22 cellular contexts compared by ENCODE assay signal in the genomic region with DNA sequence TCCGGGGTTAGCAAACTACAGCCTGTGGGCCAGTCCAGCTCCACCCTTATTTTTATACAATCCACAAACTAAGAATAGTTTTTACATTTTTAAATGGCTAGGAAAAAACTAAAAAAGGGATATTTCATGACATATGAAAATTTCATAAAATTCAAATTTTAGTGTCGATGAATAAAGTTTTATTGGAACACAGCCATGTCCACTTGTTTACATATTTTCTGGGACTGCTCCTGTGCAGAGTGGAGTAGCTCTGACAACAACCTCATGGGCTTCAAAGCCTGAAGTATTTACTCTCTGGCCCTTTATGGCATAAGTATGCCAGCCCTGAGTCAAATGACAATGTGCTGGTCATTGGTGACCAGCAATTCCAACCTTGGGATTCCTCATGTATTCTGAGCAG. TPM values are rescaled to one million over a fixed set of nuclear protein-coding genes. Genes with fewer than 3 reads are reported as not detected.
DNase-seq lines count a peak whose midpoint lies in the region; ATAC-seq, FAIRE-seq and TF ChIP-seq lines count a peak whose summit lies in the region.
"Had no signal": no experiment of that assay in that cellular context is flagged by ENCODE, and none has a peak within 500 bp of the region (broad histone marks: within the 10 kb centered on the region; RNA-seq: fewer than 3 reads in every experiment).

No MANE protein-coding gene starts in this region.

- 2% methylated on average over 2 of the region's 2 CpGs for WGBS in HepG2 (ENCODE audit: low lambda C conversion rate)
- WGBS in right lobe of liver (ENCODE audit: insufficient coverage, low coverage, low lambda C conversion rate, missing lambda C conversion rate), result 57% methylated on average over 2 of the region's 2 CpGs
- WGBS in esophagus muscularis mucosa, result 79% methylated on average over 2 of the region's 2 CpGs

- H3K36me3 ChIP-seq in HepG2 (replicated peaks in 1 of 2; ENCODE audit: control insufficient read depth in 1 of 2, insufficient read depth in 2 of 2, low read length in 2 of 2), result no peaks in the 10 kb centered on the region
- no peaks in the 10 kb centered on the region for H3K36me3 ChIP-seq in right lobe of liver
- H3K36me3 ChIP-seq in esophagus muscularis mucosa, result no peaks in the 10 kb centered on the region
- no peaks in the 10 kb centered on the region for H3K36me3 ChIP-seq in neural progenitor cell
- H3K36me3 ChIP-seq in A673 (ENCODE audit: insufficient read depth, low read length, poor library complexity, severe bottlenecking), result no peaks in the 10 kb centered on the region

- TF ChIP-seq CTCF in HepG2 (CRISPR knock-in tag; IDR thresholded peaks at IDR 0.05) (no peak), right lobe of liver (IDR thresholded peaks at IDR 0.05) (no peak), esophagus muscularis mucosa (IDR thresholded peaks at IDR 0.05) (no peak), neural progenitor cell (IDR thresholded peaks at IDR 0.05) (no peak), A673 (conservative IDR thresholded peaks at IDR 0.05; ENCODE audit: low read depth, low read length) (no peak), CD14-positive monocyte (IDR thresholded peaks at IDR 0.05) (no peak)

- in situ Hi-C loops in HepG2 (cut with HindIII; ENCODE audit: extremely low pct_ligation_motif_present, low pct_unique_long_range_greater_than_20kb), result no loop called here

- H3K4me3 ChIP-seq in HepG2 (replicated peaks in 1 of 3; ENCODE audit: insufficient read depth in 1 of 3, low read depth in 2 of 3, low read length in 3 of 3) (no peak overlapping the region), right lobe of liver (no peak overlapping the region), esophagus muscularis mucosa (no peak overlapping the region), neural progenitor cell (no peak overlapping the region), A673 (ENCODE audit: low read depth, low read length, poor library complexity, severe bottlenecking) (no peak overlapping the region)

- no peaks in the 10 kb centered on the region for H3K79me2 ChIP-seq in HepG2 (ENCODE audit: insufficient read depth, low read length)
- H3K79me2 ChIP-seq in neural progenitor cell (ENCODE audit: low read depth), result no peaks in the 10 kb centered on the region

- H2AFZ ChIP-seq in HepG2 (ENCODE audit: low read length) (no peak overlapping the region), neural progenitor cell (replicated peaks) (no peak overlapping the region)

- no peak for TF ChIP-seq POLR2A in HepG2 (IDR thresholded peaks at IDR 0.05; ENCODE audit: insufficient read depth in 1 of 2, low read depth in 2 of 2, low read length in 2 of 2)
- no peak for TF ChIP-seq POLR2A in right lobe of liver (IDR thresholded peaks at IDR 0.05)
- no peak for TF ChIP-seq POLR2A in esophagus muscularis mucosa (IDR thresholded peaks at IDR 0.05; ENCODE audit: low read depth)

- POLR2A ChIA-PET in HepG2 (lab: Yijun Ruan, JAX) (no interaction called here), A673 (lab: Charles Lee; ENCODE audit: low non-redundant PET) (no interaction called here)

- H3K27me3 Mint-ChIP-seq in neural progenitor cell (ENCODE audit: insufficient read depth, low read depth), result peaks cover 4% of the 10 kb centered on the region
- H3K27me3 Mint-ChIP-seq in CD14-positive monocyte (ENCODE audit: low read depth in 3 of 3), result peaks cover 7 to 14% (median 10%) of the 10 kb centered on the region in 3 donors

- DNase-seq in HepG2 (ENCODE audit: low spot score) (no peak), right lobe of liver (no peak), esophagus muscularis mucosa (ENCODE audit: extremely low spot score) (no peak), neural progenitor cell (ENCODE audit: low spot score) (no peak), A673 (ENCODE audit: low spot score) (no peak), NCI-H1417 treated with DMSO at 0.1 percent for 48 hours (lab: John Stamatoyannopoulos, UW) (no peak), CD14-positive monocyte (ENCODE audit: low spot score) (no peak)
- DNase-seq in stimulated activated CD4-positive, alpha-beta T cell treated with anti-CD3 and anti-CD28 coated beads, Interleukin-4, amount 100 ng/mL, for 1 hour, result no peak
- DNase-seq: activated CD4-positive, alpha-beta T cell treated with anti-CD3 and anti-CD28 coated beads, Interleukin-2, amount 50 U/mL, for 4 hours; activated gamma-delta T cell treated with Interleukin-2 at 50 U/mL for 16 hours; central memory CD4-positive, alpha-beta T cell; H9; midbrain; NCI-H187 treated with DMSO at 0.1 percent for 48 hours; NCI-H345; substantia nigra had no signal

- H3K9ac ChIP-seq in HepG2 (ENCODE audit: insufficient read depth, low read depth, low read length) (no peak overlapping the region), neural progenitor cell (no peak overlapping the region)

- H3K36me3 Mint-ChIP-seq in neural progenitor cell (peaks cover 29% of the 10 kb centered on the region), CD14-positive monocyte (peaks cover 0 to 2% of the 10 kb centered on the region in 2 donors)

- H3K27ac Mint-ChIP-seq in neural progenitor cell (peak overlapping the region; percentile 84), CD14-positive monocyte (no peak overlapping the region)
- H3K27ac Mint-ChIP-seq: H9 had no signal

- no TSS peak for BruUV-seq in HepG2 (replicated peaks; lab: Mats Ljungman, UMichigan)
- BruUV-seq in A673 (replicated peaks; lab: Mats Ljungman, UMichigan), result no TSS peak

- H3K9me3 ChIP-seq in HepG2 (ENCODE audit: low read length) (no peaks in the 10 kb centered on the region), right lobe of liver (no peaks in the 10 kb centered on the region), esophagus muscularis mucosa (no peaks in the 10 kb centered on the region), neural progenitor cell (ENCODE audit: low read depth) (no peaks in the 10 kb centered on the region), A673 (ENCODE audit: low read depth, low read length, poor library complexity, severe bottlenecking) (no peaks in the 10 kb centered on the region)

- no peak for FAIRE-seq in HepG2 (lab: Jason Lieb, UNC)

- H3K4me1 Mint-ChIP-seq in neural progenitor cell, result peaks cover 37% of the 10 kb centered on the region
- H3K4me1 Mint-ChIP-seq in CD14-positive monocyte, result peaks cover 20% of the 10 kb centered on the region

- H4K20me1 ChIP-seq in HepG2 (ENCODE audit: insufficient read depth, low read length), result no peaks in the 10 kb centered on the region
- no peaks in the 10 kb centered on the region for H4K20me1 ChIP-seq in neural progenitor cell (ENCODE audit: low read depth)

- ATAC-seq in HepG2, result no peak
- no peak for ATAC-seq in right lobe of liver

- H3K27ac ChIP-seq in HepG2 (ENCODE audit: extremely low read length, insufficient read depth, low read length) (no peak overlapping the region), right lobe of liver (no peak overlapping the region), esophagus muscularis mucosa (replicated peaks in 1 of 4) (peak overlapping the region in 3 of 4 donors; percentile 61 to 73 (median 66)), neural progenitor cell (no peak overlapping the region), A673 (ENCODE audit: low read depth, low read length, poor library complexity, severe bottlenecking) (no peak overlapping the region)

- H3K27me3 ChIP-seq in HepG2 (ENCODE audit: control insufficient read depth in 1 of 2, insufficient read depth in 2 of 2, low read length in 2 of 2), result peaks cover 2 to 47% of the 10 kb centered on the region in 2 experiments; a peak in 4 of 5 replicates
- H3K27me3 ChIP-seq in right lobe of liver, result no peaks in the 10 kb centered on the region
- H3K27me3 ChIP-seq in esophagus muscularis mucosa, result no peaks in the 10 kb centered on the region
- no peaks in the 10 kb centered on the region for H3K27me3 ChIP-seq in neural progenitor cell
- H3K27me3 ChIP-seq in A673 (replicated peaks; ENCODE audit: insufficient read depth, low read depth, low read length, poor library complexity), result no peaks in the 10 kb centered on the region

- peaks cover 7% of the 10 kb centered on the region for H3F3A ChIP-seq in neural progenitor cell (ENCODE audit: low read depth)

- H3K9me3 Mint-ChIP-seq in neural progenitor cell, result peaks cover 2% of the 10 kb centered on the region
- peaks cover 0 to under 1% (median 0%) of the 10 kb centered on the region in 7 donors for H3K9me3 Mint-ChIP-seq in CD14-positive monocyte
- H3K9me3 Mint-ChIP-seq: H9; T-helper 2 cell treated with Interferon-gamma antibody and Interleukin-4, amounts not matched to agents 5 μg/mL and 100 μg/mL, for 36 hours had no signal

- no peak overlapping the region for H3K4me2 ChIP-seq in HepG2 (ENCODE audit: low read depth, low read length)
- H3K4me2 ChIP-seq in neural progenitor cell, result peak overlapping the region; percentile 45

- H3K4me1 ChIP-seq in HepG2 (ENCODE audit: insufficient read depth, low read length) (peaks cover 32% of the 10 kb centered on the region), right lobe of liver (no peaks in the 10 kb centered on the region), esophagus muscularis mucosa (peaks cover 38 to 60% (median 54%) of the 10 kb centered on the region in 4 donors), neural progenitor cell (peaks cover 12% of the 10 kb centered on the region), A673 (ENCODE audit: insufficient read depth, low read length, poor library complexity, severe bottlenecking) (peaks cover 7% of the 10 kb centered on the region)

- H3K4me3 Mint-ChIP-seq in neural progenitor cell, result no peak overlapping the region
- no peak overlapping the region for H3K4me3 Mint-ChIP-seq in CD14-positive monocyte
- H3K4me3 Mint-ChIP-seq: H9; T-helper 2 cell treated with Interferon-gamma antibody and Interleukin-4, amounts not matched to agents 5 μg/mL and 100 μg/mL, for 36 hours had no signal

- TF ChIP-seq EP300 in HepG2 (IDR thresholded peaks at IDR 0.05; ENCODE audit: low read depth in 2 of 2, low read length in 2 of 2) (no peak), HepG2 (CRISPR knock-in tag; IDR thresholded peaks at IDR 0.05; ENCODE audit: borderline replicate concordance) (no peak), esophagus muscularis mucosa (IDR thresholded peaks at IDR 0.05) (no peak)

- no peak for TF ChIP-seq RAD21 in HepG2 (CRISPR knock-in tag; IDR thresholded peaks at IDR 0.05)

- CTCF ChIA-PET in HepG2 (lab: Yijun Ruan, JAX; ENCODE audit: low intra/inter-chr PET ratio, low total read pairs) (no interaction called here), A673 (lab: Charles Lee) (interaction anchor here (0.5 kb wide), 1 partner anchor 187 kb away, joined by 3 read pairs; no protein-coding TSS in a partner anchor)

- intact Hi-C loops in HepG2 (cut with micrococcal nuclease; ENCODE audit: unreplicated experiment) (no loop called here), right lobe of liver (cut with DNase I) (no loop called here), esophagus muscularis mucosa (cut with DNase I) (no loop called here), A673 (cut with micrococcal nuclease; ENCODE audit: unreplicated experiment) (no loop called here), CD14-positive monocyte (cut with micrococcal nuclease) (no loop called here)

RNA-seq across cellular contexts. Expression of a gene that starts 17.2 kb away (rescaled TPM):
- total RNA-seq in HepG2 (2016; rRNA removed; fragmentation: Illumina TruSeq; extraction: Trizol), result not detected in 2 replicates
- not detected in 2 replicates for total RNA-seq in HepG2 (2016; cell fraction: cytosol; rRNA removed; fragmentation: Illumina TruSeq; extraction: Trizol; ENCODE audit: low read depth)
- total RNA-seq in HepG2 (2016; cell fraction: insoluble cytoplasmic fraction; rRNA removed; fragmentation: Illumina TruSeq; extraction: Trizol), result not detected in 2 replicates
- total RNA-seq in HepG2 (2016; cell fraction: membrane; rRNA removed; fragmentation: Illumina TruSeq; extraction: Trizol), result not detected in 2 replicates
- total RNA-seq in HepG2 (2016; cell fraction: nucleus; rRNA removed; fragmentation: Illumina TruSeq; extraction: Trizol), result not detected in 2 replicates
- polyA plus RNA-seq in HepG2 (2011; rRNA removed), result 0.03 TPM in 1 of 2 replicates, not detected in the other
- polyA plus RNA-seq in HepG2 (2011; cell fraction: cytosol; rRNA removed), result 0.03 TPM in 1 of 2 replicates, not detected in the other
- 0.08 TPM in 1 of 2 replicates, not detected in the other for polyA plus RNA-seq in HepG2 (2011; cell fraction: nucleus; rRNA removed)
- polyA plus RNA-seq in HepG2 (2012), result not detected in 2 replicates
- not detected in 2 replicates for polyA plus RNA-seq in HepG2 (2016; cell fraction: cytosol; fragmentation: Illumina TruSeq; extraction: Trizol; ENCODE audit: low read depth)
- polyA plus RNA-seq in HepG2 (2016; cell fraction: insoluble cytoplasmic fraction; fragmentation: Illumina TruSeq; extraction: Trizol; ENCODE audit: low read depth), result not detected in 2 replicates
- polyA plus RNA-seq in HepG2 (2016; cell fraction: membrane; fragmentation: Illumina TruSeq; extraction: Trizol; ENCODE audit: low read depth), result not detected in 2 replicates
- not detected in 2 replicates for polyA plus RNA-seq in HepG2 (2016; cell fraction: nucleus; fragmentation: Illumina TruSeq; extraction: Trizol; ENCODE audit: insufficient read depth, low read depth)
- polyA minus RNA-seq in HepG2 (2011; rRNA and poly(A)+ RNA removed; ENCODE audit: low replicate concordance), result not detected in 2 replicates
- not detected in 2 replicates for polyA minus RNA-seq in HepG2 (2011; cell fraction: cytosol; rRNA and poly(A)+ RNA removed)
- not detected in 2 replicates for polyA minus RNA-seq in HepG2 (2011; cell fraction: nucleus; rRNA and poly(A)+ RNA removed)
- total RNA-seq in right lobe of liver, result 1 to 10 TPM in 2 of 6 experiments, under 1 TPM in 4; 0.25 to 1.5 (median 0.39) TPM
- 10 to 100 TPM in 1 of 4 donors, 1 to 10 TPM in 3; 5.8 to 15.8 (median 7.9) TPM for total RNA-seq in esophagus muscularis mucosa
- 1.1 and 1.5 TPM in 2 replicates for total RNA-seq in neural progenitor cell (ENCODE audit: low replicate concordance)
- total RNA-seq in A673 (2021), result not detected in 2 replicates
- polyA plus RNA-seq in CD14-positive monocyte, result under 1 TPM; 0.11 to 0.15 TPM
- total RNA-seq: Daoy had no signal

RNA-seq across cellular contexts. Expression of a gene that starts 24.4 kb away (rescaled TPM):
- 0.45 and 0.46 TPM in 2 replicates for total RNA-seq in HepG2 (2016; rRNA removed; fragmentation: Illumina TruSeq; extraction: Trizol)
- 1.1 and 1.3 TPM in 2 replicates for total RNA-seq in HepG2 (2016; cell fraction: cytosol; rRNA removed; fragmentation: Illumina TruSeq; extraction: Trizol; ENCODE audit: low read depth)
- total RNA-seq in HepG2 (2016; cell fraction: insoluble cytoplasmic fraction; rRNA removed; fragmentation: Illumina TruSeq; extraction: Trizol), result 0.13 and 0.54 TPM in 2 replicates
- 1.2 and 1.5 TPM in 2 replicates for total RNA-seq in HepG2 (2016; cell fraction: membrane; rRNA removed; fragmentation: Illumina TruSeq; extraction: Trizol)
- total RNA-seq in HepG2 (2016; cell fraction: nucleus; rRNA removed; fragmentation: Illumina TruSeq; extraction: Trizol), result 0.38 TPM in 1 of 2 replicates, not detected in the other
- 0.18 and 0.20 TPM in 2 replicates for polyA plus RNA-seq in HepG2 (2011; rRNA removed)
- polyA plus RNA-seq in HepG2 (2011; cell fraction: cytosol; rRNA removed), result 0.13 TPM in 2 replicates
- 0.09 TPM in 1 of 2 replicates, not detected in the other for polyA plus RNA-seq in HepG2 (2011; cell fraction: nucleus; rRNA removed)
- 0.40 and 0.64 TPM in 2 replicates for polyA plus RNA-seq in HepG2 (2012)
- polyA plus RNA-seq in HepG2 (2016; cell fraction: cytosol; fragmentation: Illumina TruSeq; extraction: Trizol; ENCODE audit: low read depth), result 1.2 and 2.4 TPM in 2 replicates
- polyA plus RNA-seq in HepG2 (2016; cell fraction: insoluble cytoplasmic fraction; fragmentation: Illumina TruSeq; extraction: Trizol; ENCODE audit: low read depth), result 0.73 and 1.0 TPM in 2 replicates
- 1.4 and 1.6 TPM in 2 replicates for polyA plus RNA-seq in HepG2 (2016; cell fraction: membrane; fragmentation: Illumina TruSeq; extraction: Trizol; ENCODE audit: low read depth)
- polyA plus RNA-seq in HepG2 (2016; cell fraction: nucleus; fragmentation: Illumina TruSeq; extraction: Trizol; ENCODE audit: insufficient read depth, low read depth), result 0.68 and 1.4 TPM in 2 replicates
- not detected in 2 replicates for polyA minus RNA-seq in HepG2 (2011; rRNA and poly(A)+ RNA removed; ENCODE audit: low replicate concordance)
- 0.09 TPM in 1 of 2 replicates, not detected in the other for polyA minus RNA-seq in HepG2 (2011; cell fraction: cytosol; rRNA and poly(A)+ RNA removed)
- polyA minus RNA-seq in HepG2 (2011; cell fraction: nucleus; rRNA and poly(A)+ RNA removed), result 0.12 TPM in 1 of 2 replicates, not detected in the other
- total RNA-seq in right lobe of liver, result under 1 TPM in 4 of 6 experiments, not detected in 2; 0.05 to 0.21 (median 0.08) TPM
- total RNA-seq in esophagus muscularis mucosa, result 1 to 10 TPM in 1 of 4 donors, under 1 TPM in 3; 0.19 to 1.2 (median 0.47) TPM
- 5.3 and 5.5 TPM in 2 replicates for total RNA-seq in neural progenitor cell (ENCODE audit: low replicate concordance)
- 0.26 TPM in 1 of 2 replicates, not detected in the other for total RNA-seq in A673 (2021)
- polyA plus RNA-seq in CD14-positive monocyte, result under 1 TPM; 0.19 to 0.50 TPM

RNA-seq across cellular contexts. Expression of a gene that starts 42.3 kb away (rescaled TPM):
- total RNA-seq in HepG2 (2016; rRNA removed; fragmentation: Illumina TruSeq; extraction: Trizol) (not detected in 2 replicates), right lobe of liver (under 1 TPM in 1 of 6 experiments, not detected in 5; 0.50 TPM), esophagus muscularis mucosa (under 1 TPM in 1 of 4 donors, not detected in 3; 0.50 TPM), neural progenitor cell (ENCODE audit: low replicate concordance) (not detected in 2 replicates), A673 (2021) (not detected in 2 replicates)
- not detected in 2 replicates for total RNA-seq in HepG2 (2016; cell fraction: cytosol; rRNA removed; fragmentation: Illumina TruSeq; extraction: Trizol; ENCODE audit: low read depth)
- not detected in 2 replicates for total RNA-seq in HepG2 (2016; cell fraction: insoluble cytoplasmic fraction; rRNA removed; fragmentation: Illumina TruSeq; extraction: Trizol)
- not detected in 2 replicates for total RNA-seq in HepG2 (2016; cell fraction: membrane; rRNA removed; fragmentation: Illumina TruSeq; extraction: Trizol)
- total RNA-seq in HepG2 (2016; cell fraction: nucleus; rRNA removed; fragmentation: Illumina TruSeq; extraction: Trizol), result not detected in 2 replicates
- polyA plus RNA-seq in HepG2 (2011; rRNA removed) (not detected in 2 replicates), CD14-positive monocyte (1 to 10 TPM in 1 of 2 donors, under 1 TPM in 1; 0.74 to 2.7 TPM)
- polyA plus RNA-seq in HepG2 (2011; cell fraction: cytosol; rRNA removed), result not detected in 2 replicates
- polyA plus RNA-seq in HepG2 (2011; cell fraction: nucleus; rRNA removed), result not detected in 2 replicates
- polyA plus RNA-seq in HepG2 (2012), result not detected in 2 replicates
- polyA plus RNA-seq in HepG2 (2016; cell fraction: cytosol; fragmentation: Illumina TruSeq; extraction: Trizol; ENCODE audit: low read depth), result not detected in 2 replicates
- not detected in 2 replicates for polyA plus RNA-seq in HepG2 (2016; cell fraction: insoluble cytoplasmic fraction; fragmentation: Illumina TruSeq; extraction: Trizol; ENCODE audit: low read depth)
- not detected in 2 replicates for polyA plus RNA-seq in HepG2 (2016; cell fraction: membrane; fragmentation: Illumina TruSeq; extraction: Trizol; ENCODE audit: low read depth)
- polyA plus RNA-seq in HepG2 (2016; cell fraction: nucleus; fragmentation: Illumina TruSeq; extraction: Trizol; ENCODE audit: insufficient read depth, low read depth), result not detected in 2 replicates
- not detected in 2 replicates for polyA minus RNA-seq in HepG2 (2011; rRNA and poly(A)+ RNA removed; ENCODE audit: low replicate concordance)
- not detected in 2 replicates for polyA minus RNA-seq in HepG2 (2011; cell fraction: cytosol; rRNA and poly(A)+ RNA removed)
- not detected in 2 replicates for polyA minus RNA-seq in HepG2 (2011; cell fraction: nucleus; rRNA and poly(A)+ RNA removed)
- total RNA-seq: Daoy, H9, HT-29, SK-MEL-5 had no signal
- polyA plus RNA-seq: AG04450, esophagus had no signal

Comparison
In these comparisons a context has a peak if more than half of its experiments do, and no peak if none do; other contexts are left out.
1. H3K27ac ChIP-seq: peak in esophagus muscularis mucosa (3 of 4); none in HepG2 (single experiment), right lobe of liver (0 of 3), neural progenitor cell (single experiment) and A673 (single experiment).